ENCODE assay signal across 8 cellular contexts in genomic region chr2:177392373-177393246, GRCh38. TPM values are rescaled to one million over a fixed set of nuclear protein-coding genes. Genes with fewer than 3 reads are reported as not detected.
A peak's percentile ranks its signal among the peaks of the same experiment; 100 is the strongest.
DNase-seq lines count a peak whose midpoint lies in the region; ATAC-seq, FAIRE-seq and TF ChIP-seq lines count a peak whose summit lies in the region.

Gene AGPS (plus strand): TSS chr2:177392773. CDS start chr2:177392790, 17 bp downstream.

- H3K9me3 ChIP-seq in A549 = no peaks in the 10 kb centered on the region

- peak; percentile 70 for TF ChIP-seq POLR2A in A549 (IDR thresholded peaks at IDR 0.05; ENCODE audit: low read length)

- POLR2A ChIA-PET in A549 (lab: Yijun Ruan, JAX) = interaction anchor here (0.7 to 1.5 kb wide), 4 partner anchors 12 to 247 kb away, joined by 4 to 9 read pairs (median 8); partner anchors contain the start of gene NFE2L2

- TF ChIP-seq RAD21 in A549 (conservative IDR thresholded peaks at IDR 0.05 in 1 of 2, IDR thresholded peaks at IDR 0.05 in 1 of 2) = no peak

- FAIRE-seq in A549 (lab: Jason Lieb, UNC) = no peak

- CTCF ChIA-PET in A549 (lab: Yijun Ruan, JAX) = interaction anchor here (0.6 to 2.1 kb wide), 12 partner anchors 9 to 228 kb away, joined by 3 to 11 read pairs (median 4); partner anchors contain the start of gene NFE2L2

- no peak for TF ChIP-seq EP300 in A549 (IDR thresholded peaks at IDR 0.05)

- peak within 1 kb of the TSS; percentile 85 for H3K4me2 ChIP-seq in A549

- peak within 1 kb of the TSS; percentile 79 for H3K4me3 ChIP-seq in A549

- ATAC-seq in A549 (peak; percentile 91 to 94), GM18520 (IDR thresholded peaks at IDR 0.05; ENCODE audit: unreplicated experiment) (peak; percentile 92), HG03060 (IDR thresholded peaks at IDR 0.05; ENCODE audit: low read depth, unreplicated experiment) (peak; percentile 57)
- ATAC-seq in activated CD4-positive, CD25-positive, alpha-beta regulatory T cell treated with anti-CD3 and anti-CD28 coated beads, Interleukin-2, amount 50 U/mL, for 24 hours = peak; percentile 93 to 97

- H3K27ac ChIP-seq in A549 = peak within 1 kb of the TSS; percentile 94 to 96

- DNase-seq in A549 (ENCODE audit: low read depth in 1 of 2, low spot score in 1 of 2) (peak; percentile 59 to 80), NCI-H2171 treated with DMSO at 0.1 percent for 48 hours (lab: John Stamatoyannopoulos, UW) (peak; percentile 79), cerebellum (ENCODE audit: low spot score) (peak; percentile 75), kidney glomerular epithelial cell (lab: John Stamatoyannopoulos, UW) (peak; percentile 70)
- peak; percentile 45 to 73 (median 62) for DNase-seq in stimulated activated CD4-positive, alpha-beta T cell treated with anti-CD3 and anti-CD28 coated beads, Interleukin-1b, Interleukin-23, amount 100 ng/mL, for 24 hours (ENCODE audit: low read depth in 4 of 4, low spot score in 1 of 4)

- TF ChIP-seq CTCF in A549 (IDR thresholded peaks at IDR 0.05) = no peak

- H3K4me1 ChIP-seq in A549 = peaks cover 54% of the 10 kb centered on the region

- WGBS in A549 (ENCODE audit: missing lambda C conversion rate) = 1% methylated on average over 38 of the region's 84 CpGs

TF ChIP-seq in A549, 52 proteins besides CTCF, POLR2A, EP300 and RAD21:
- TF ChIP-seq CHD4 (IDR thresholded peaks at IDR 0.05; ENCODE audit: borderline replicate concordance) (no peak), MAX (IDR thresholded peaks at IDR 0.05) (peak; percentile 99), RFX5 (IDR thresholded peaks at IDR 0.05) (no peak), TP53 (CRISPR knock-in tag; IDR thresholded peaks at IDR 0.05) (peak; percentile 75; the same call in 1 of the 2 replicates), E2F6 (IDR thresholded peaks at IDR 0.05; ENCODE audit: borderline replicate concordance, low read depth) (peak; percentile 98), MYC (IDR thresholded peaks at IDR 0.05; ENCODE audit: borderline replicate concordance, low read length) (peak; percentile 84; the same call in 1 of the 2 replicates), FOSB (CRISPR knock-in tag; IDR thresholded peaks at IDR 0.05) (0 out of 2 replicates have a peak, but pooled peaks have one; percentile 45), ZSCAN20 (CRISPR knock-in tag; IDR thresholded peaks at IDR 0.05) (peak; percentile 65; the same call in 1 of the 2 replicates), JUN (IDR thresholded peaks at IDR 0.05) (peak; percentile 65 to 91; a peak in 3 of 5 replicates), HDAC2 (IDR thresholded peaks at IDR 0.05) (peak; percentile 7; the same call in 1 of the 2 replicates), HOXB5 (CRISPR knock-in tag; IDR thresholded peaks at IDR 0.05) (peak; percentile 88), HES2 (IDR thresholded peaks at IDR 0.05) (no peak), GATA3 (IDR thresholded peaks at IDR 0.05; ENCODE audit: borderline replicate concordance) (peak; percentile 26; the same call in 1 of the 2 replicates), POLR2AphosphoS2 (conservative IDR thresholded peaks at IDR 0.05; ENCODE audit: low read length) (no peak), NFE2L2 (conservative IDR thresholded peaks at IDR 0.05; ENCODE audit: low read length) (no peak), USF2 (IDR thresholded peaks at IDR 0.05) (peak; percentile 35; the same call in 1 of the 2 replicates), ATOH8 (CRISPR knock-in tag; IDR thresholded peaks at IDR 0.05; ENCODE audit: low read depth) (peak; percentile 91), RCOR1 (IDR thresholded peaks at IDR 0.05; ENCODE audit: low read depth, low read length) (no peak), HOXA7 (CRISPR knock-in tag; IDR thresholded peaks at IDR 0.05) (peak; percentile 66; the same call in 1 of the 2 replicates), SMC3 (IDR thresholded peaks at IDR 0.05) (no peak), HOXB13 (CRISPR knock-in tag; IDR thresholded peaks at IDR 0.05; ENCODE audit: low read depth) (peak; percentile 93; the same call in 1 of the 2 replicates), MAFK (IDR thresholded peaks at IDR 0.05; ENCODE audit: partially characterized antibody) (no peak), CEBPB (IDR thresholded peaks at IDR 0.05) (no peak), KDM5A (IDR thresholded peaks at IDR 0.05) (peak; percentile 48; the same call in 1 of the 2 replicates), EHF (CRISPR knock-in tag; IDR thresholded peaks at IDR 0.05) (peak; percentile 73; the same call in 1 of the 2 replicates), RNF2 (IDR thresholded peaks at IDR 0.05; ENCODE audit: borderline replicate concordance, low read depth) (peak; percentile 65; the same call in 1 of the 2 replicates), PHF8 (IDR thresholded peaks at IDR 0.05; ENCODE audit: borderline replicate concordance, low read depth) (peak; percentile 67; the same call in 1 of the 2 replicates)
- TF ChIP-seq, protein P1, sequence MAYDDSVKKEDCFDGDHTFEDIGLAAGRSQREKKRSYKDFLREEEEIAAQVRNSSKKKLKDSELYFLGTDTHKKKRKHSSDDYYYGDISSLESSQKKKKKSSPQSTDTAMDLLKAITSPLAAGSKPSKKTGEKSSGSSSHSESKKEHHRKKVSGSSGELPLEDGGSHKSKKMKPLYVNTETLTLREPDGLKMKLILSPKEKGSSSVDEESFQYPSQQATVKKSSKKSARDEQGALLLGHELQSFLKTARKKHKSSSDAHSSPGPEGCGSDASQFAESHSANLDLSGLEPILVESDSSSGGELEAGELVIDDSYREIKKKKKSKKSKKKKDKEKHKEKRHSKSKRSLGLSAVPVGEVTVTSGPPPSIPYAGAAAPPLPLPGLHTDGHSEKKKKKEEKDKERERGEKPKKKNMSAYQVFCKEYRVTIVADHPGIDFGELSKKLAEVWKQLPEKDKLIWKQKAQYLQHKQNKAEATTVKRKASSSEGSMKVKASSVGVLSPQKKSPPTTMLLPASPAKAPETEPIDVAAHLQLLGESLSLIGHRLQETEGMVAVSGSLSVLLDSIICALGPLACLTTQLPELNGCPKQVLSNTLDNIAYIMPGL (CRISPR knock-in tag; IDR thresholded peaks at IDR 0.05; ENCODE audit: borderline replicate concordance) = peak; percentile 70; the same call in 1 of the 2 replicates
- TF ChIP-seq, protein P2, sequence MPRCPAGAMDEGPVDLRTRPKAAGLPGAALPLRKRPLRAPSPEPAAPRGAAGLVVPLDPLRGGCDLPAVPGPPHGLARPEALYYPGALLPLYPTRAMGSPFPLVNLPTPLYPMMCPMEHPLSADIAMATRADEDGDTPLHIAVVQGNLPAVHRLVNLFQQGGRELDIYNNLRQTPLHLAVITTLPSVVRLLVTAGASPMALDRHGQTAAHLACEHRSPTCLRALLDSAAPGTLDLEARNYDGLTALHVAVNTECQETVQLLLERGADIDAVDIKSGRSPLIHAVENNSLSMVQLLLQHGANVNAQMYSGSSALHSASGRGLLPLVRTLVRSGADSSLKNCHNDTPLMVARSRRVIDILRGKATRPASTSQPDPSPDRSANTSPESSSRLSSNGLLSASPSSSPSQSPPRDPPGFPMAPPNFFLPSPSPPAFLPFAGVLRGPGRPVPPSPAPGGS (IDR thresholded peaks at IDR 0.05) = peak; percentile 85; the same call in 2 of the 3 replicates
TF ChIP-seq in A549: peak in this region for 20.

RNA-seq across cellular contexts. Expression of gene AGPS, which starts in this region (rescaled TPM):
- polyA plus RNA-seq in A549 (2011; rRNA removed) (45.0 and 62.1 TPM in 2 replicates), A549 (2017; fragmentation: RNase III; extraction: RNeasy Plus Mini Kit Qiagen cat#74134 plus additional on column Dnase treatment) (47.6 to 54.7 TPM (median 49.8 TPM) in 3 replicates)
- polyA plus RNA-seq in A549 (2012; cell fraction: cytosol; rRNA removed) = 20.8 and 27.9 TPM in 2 replicates
- 15.6 and 16.1 TPM in 2 replicates for polyA plus RNA-seq in A549 (2012; cell fraction: nucleus; rRNA removed)
- polyA minus RNA-seq in A549 (2011; rRNA and poly(A)+ RNA removed) = 15.2 and 17.6 TPM in 2 replicates
- total RNA-seq in cerebellum = 48.5 TPM

Comparison
In these comparisons a context has a peak if more than half of its experiments do, and no peak if none do; other contexts are left out.
1. Peak in every context shown above with its lines: DNase-seq, ATAC-seq, H3K4me3 ChIP-seq and H3K27ac ChIP-seq.